In genomic region chr20:5688431-5688972, GRCh38 we compare ENCODE assay signal across 16 cellular contexts.
DNase-seq lines count a peak whose midpoint lies in the region; ATAC-seq and TF ChIP-seq lines count a peak whose summit lies in the region.
"Had no signal": no experiment of that assay in that cellular context is flagged by ENCODE, and none has a peak within 500 bp of the region (broad histone marks: within the 10 kb centered on the region; RNA-seq: fewer than 3 reads in every experiment).

No MANE protein-coding gene starts in this region.

- no peaks in the 10 kb centered on the region for H3K79me2 ChIP-seq in mammary epithelial cell (ENCODE audit: insufficient read depth, low read length)

- H2BK15ac ChIP-seq in mesenchymal stem cell (ENCODE audit: low read depth, poor library complexity, severe bottlenecking): peak overlapping the region; percentile 41

- peak overlapping the region; percentile 77 for H2AFZ ChIP-seq in mammary epithelial cell (ENCODE audit: low read depth, low read length)
- H2AFZ ChIP-seq in mesenchymal stem cell (ENCODE audit: low read depth, low read length): no peak overlapping the region

- CTCF ChIA-PET in mammary epithelial cell (lab: Charles Lee; ENCODE audit: low non-redundant PET): no interaction called here
- CTCF ChIA-PET in MCF 10A (lab: Yijun Ruan, JAX): interaction anchor here (0.9 to 1.7 kb wide), 2 partner anchors 12 to 120 kb away, joined by 5 to 6 read pairs; no protein-coding TSS in a partner anchor

- no peaks in the 10 kb centered on the region for H3K27me3 Mint-ChIP-seq in MCF 10A (ENCODE audit: insufficient read depth, unreplicated experiment)
- H3K27me3 Mint-ChIP-seq in progenitor cell of endocrine pancreas: no peaks in the 10 kb centered on the region
- H3K27me3 Mint-ChIP-seq: activated CD4-positive, alpha-beta memory T cell treated with anti-CD3 and anti-CD28 coated beads for 36 hours had no signal

- in situ Hi-C loops in mammary epithelial cell (cut with MboI; ENCODE audit: low sequenced_read_pairs in 2 of 2): no loop called here

- no peak overlapping the region for H3K27ac ChIP-seq in mammary epithelial cell (ENCODE audit: insufficient read depth, low read depth, low read length)
- no peak overlapping the region for H3K27ac ChIP-seq in mesenchymal stem cell (ENCODE audit: low read length, poor library complexity, severe bottlenecking)

- H3K27ac Mint-ChIP-seq in MCF 10A (ENCODE audit: low read depth, unreplicated experiment) (no peak overlapping the region), progenitor cell of endocrine pancreas (no peak overlapping the region)
- H3K27ac Mint-ChIP-seq: activated CD4-positive, alpha-beta memory T cell treated with anti-CD3 and anti-CD28 coated beads for 36 hours; activated T-helper 2 cell treated with anti-CD3 and anti-CD28 coated beads, Interferon-gamma antibody, Interleukin-2, Interleukin-4, amounts not matched to agents 10 μg/mL and 5 μg/mL and 100 μg/mL, durations not matched to agents 14 hours and 24 hours and 36 hours; nephron progenitor cell had no signal

- H3K36me3 ChIP-seq in mammary epithelial cell (ENCODE audit: insufficient read depth, low read length) (no peaks in the 10 kb centered on the region), mesenchymal stem cell (ENCODE audit: control insufficient read depth in 1 of 2, insufficient read depth in 2 of 2, low read depth in 1 of 2, low read length in 2 of 2) (no peaks in the 10 kb centered on the region)
- H3K36me3 ChIP-seq: gastrocnemius medialis had no signal

- no peak overlapping the region for H2AK5ac ChIP-seq in mesenchymal stem cell (ENCODE audit: low read length, severe bottlenecking)

- no peak overlapping the region for H2BK5ac ChIP-seq in mesenchymal stem cell (ENCODE audit: low read depth, low read length, poor library complexity, severe bottlenecking)

- no peaks in the 10 kb centered on the region for H4K20me1 ChIP-seq in mammary epithelial cell (ENCODE audit: insufficient read depth, low read length)

- H3K14ac ChIP-seq in mesenchymal stem cell (ENCODE audit: low read length in 2 of 2): no peak overlapping the region

- POLR2A ChIA-PET in MCF 10A (lab: Yijun Ruan, JAX): interaction anchor here (0.6 kb wide), 1 partner anchor 30 kb away, joined by 3 read pairs; no protein-coding TSS in a partner anchor

- H3K9me3 Mint-ChIP-seq in MCF 10A (ENCODE audit: unreplicated experiment): no peaks in the 10 kb centered on the region
- no peaks in the 10 kb centered on the region for H3K9me3 Mint-ChIP-seq in progenitor cell of endocrine pancreas (ENCODE audit: low read depth)
- H3K9me3 Mint-ChIP-seq: activated CD4-positive, alpha-beta memory T cell treated with anti-CD3 and anti-CD28 coated beads for 36 hours; activated T-helper 2 cell treated with anti-CD3 and anti-CD28 coated beads, Interferon-gamma antibody, Interleukin-2, Interleukin-4, amounts not matched to agents 10 μg/mL and 5 μg/mL and 100 μg/mL, durations not matched to agents 14 hours and 24 hours and 36 hours; nephron progenitor cell had no signal

- H3K4ac ChIP-seq in mesenchymal stem cell (ENCODE audit: low read depth in 1 of 2, low read length in 2 of 2): no peak overlapping the region

- H3K4me3 ChIP-seq in mammary epithelial cell (replicated peaks in 1 of 3; ENCODE audit: insufficient read depth in 1 of 3, low read depth in 2 of 3, low read length in 3 of 3): no peak overlapping the region
- H3K4me3 ChIP-seq in fibroblast of pulmonary artery (replicated peaks; ENCODE audit: low read depth, low read length): no peak overlapping the region
- no peak overlapping the region for H3K4me3 ChIP-seq in mesenchymal stem cell (ENCODE audit: insufficient read depth in 1 of 2, low read depth in 1 of 2, low read length in 2 of 2)
- H3K4me3 ChIP-seq: gastrocnemius medialis, GM12878 had no signal

- H2BK12ac ChIP-seq in mesenchymal stem cell (ENCODE audit: low read length in 2 of 2): peak overlapping the region in 1 of 2 experiments; percentile 30

- no peak overlapping the region for H2BK120ac ChIP-seq in mesenchymal stem cell (ENCODE audit: low read depth, low read length)

- H3K4me3 Mint-ChIP-seq in MCF 10A (ENCODE audit: unreplicated experiment) (no peak overlapping the region), progenitor cell of endocrine pancreas (ENCODE audit: low read depth) (no peak overlapping the region)
- H3K4me3 Mint-ChIP-seq: activated CD4-positive, alpha-beta memory T cell treated with anti-CD3 and anti-CD28 coated beads for 36 hours; nephron progenitor cell had no signal

- no peaks in the 10 kb centered on the region for H3K4me1 Mint-ChIP-seq in MCF 10A (ENCODE audit: insufficient read depth, unreplicated experiment)
- H3K4me1 Mint-ChIP-seq in progenitor cell of endocrine pancreas (ENCODE audit: low read depth): no peaks in the 10 kb centered on the region

- H4K91ac ChIP-seq in mesenchymal stem cell (ENCODE audit: low read length): no peak overlapping the region

- DNase-seq in mammary epithelial cell: no peak
- no peak for DNase-seq in MCF 10A (ENCODE audit: unreplicated experiment)
- DNase-seq in fibroblast of pulmonary artery (ENCODE audit: low read depth): peak; percentile 22
- no peak for DNase-seq in mesenchymal stem cell
- no peak for DNase-seq in progenitor cell of endocrine pancreas (ENCODE audit: low spot score, unreplicated experiment)
- DNase-seq in NCI-H187 (lab: John Stamatoyannopoulos, UW): no peak
- no peak for DNase-seq in ecto neural progenitor cell (ENCODE audit: low spot score)
- DNase-seq: activated CD4-positive, alpha-beta memory T cell treated with anti-CD3 and anti-CD28 coated beads for 36 hours; DND-41; effector CD4-positive, alpha-beta T cell; gastrocnemius medialis; nephron progenitor cell; T-helper 2 cell had no signal

- H3K4me1 ChIP-seq in mammary epithelial cell (ENCODE audit: insufficient read depth, low read length) (peaks cover 5% of the 10 kb centered on the region), mesenchymal stem cell (ENCODE audit: control insufficient read depth, insufficient read depth, low read depth, low read length) (no peaks in the 10 kb centered on the region)
- H3K4me1 ChIP-seq: gastrocnemius medialis had no signal

- H3K79me1 ChIP-seq in mesenchymal stem cell (replicated peaks; ENCODE audit: low read length, poor library complexity, severe bottlenecking): no peaks in the 10 kb centered on the region

- ATAC-seq in HG03095 (IDR thresholded peaks at IDR 0.05; ENCODE audit: unreplicated experiment): no peak
- ATAC-seq: GM12878 had no signal

- H3K23ac ChIP-seq in mesenchymal stem cell (ENCODE audit: low read length in 2 of 2): no peak overlapping the region

- BruUV-seq in mammary epithelial cell (replicated peaks; lab: Mats Ljungman, UMichigan): no TSS peak
- no TSS peak for BruUV-seq in MCF 10A (replicated peaks; lab: Mats Ljungman, UMichigan)

- no peak overlapping the region for H3K18ac ChIP-seq in mesenchymal stem cell (ENCODE audit: low read depth in 1 of 2, low read length in 2 of 2)

- H4K8ac ChIP-seq in mesenchymal stem cell (ENCODE audit: low read length): peak overlapping the region; percentile 31

- no peak for TF ChIP-seq CTCF in mammary epithelial cell (conservative IDR thresholded peaks at IDR 0.05 in 1 of 2, IDR thresholded peaks at IDR 0.05 in 1 of 2; ENCODE audit: extremely low read depth in 1 of 2, insufficient read depth in 1 of 2, low read depth in 1 of 2, low read length in 2 of 2)
- TF ChIP-seq CTCF in MCF 10A (IDR thresholded peaks at IDR 0.05; ENCODE audit: unreplicated experiment): no peak
- no peak for TF ChIP-seq CTCF in fibroblast of pulmonary artery (IDR thresholded peaks at IDR 0.05; ENCODE audit: low read length, missing control alignments)
- no peak for TF ChIP-seq CTCF in progenitor cell of endocrine pancreas (IDR thresholded peaks at IDR 0.05; ENCODE audit: unreplicated experiment)

- H3K36me3 Mint-ChIP-seq in MCF 10A (ENCODE audit: insufficient read depth, unreplicated experiment) (no peaks in the 10 kb centered on the region), progenitor cell of endocrine pancreas (ENCODE audit: insufficient read depth) (no peaks in the 10 kb centered on the region)
- H3K36me3 Mint-ChIP-seq: activated CD4-positive, alpha-beta memory T cell treated with anti-CD3 and anti-CD28 coated beads for 36 hours had no signal

- 31% methylated on average over 4 of the region's 12 CpGs for WGBS in mammary epithelial cell (ENCODE audit: low coverage, missing lambda C conversion rate)
- WGBS in mesenchymal stem cell: 84% methylated on average over 12 of the region's 12 CpGs

- H3K4me2 ChIP-seq in mammary epithelial cell (ENCODE audit: insufficient read depth, low read depth, low read length): no peak overlapping the region
- no peak overlapping the region for H3K4me2 ChIP-seq in mesenchymal stem cell (ENCODE audit: low read length, poor library complexity, severe bottlenecking)

- H3K9ac ChIP-seq in mammary epithelial cell (ENCODE audit: insufficient read depth, low read length) (no peak overlapping the region), mesenchymal stem cell (ENCODE audit: low read length) (no peak overlapping the region)

- dilution Hi-C loops in mammary epithelial cell (cut with HindIII; ENCODE audit: low sequenced_read_pairs): no loop called here

- intact Hi-C loops in mammary epithelial cell (cut with micrococcal nuclease) (no loop called here), MCF 10A (cut with micrococcal nuclease) (no loop called here)

- H3K9me3 ChIP-seq in mammary epithelial cell (replicated peaks; ENCODE audit: insufficient read depth, low read length) (no peaks in the 10 kb centered on the region), mesenchymal stem cell (ENCODE audit: control insufficient read depth, low read length) (no peaks in the 10 kb centered on the region)
- H3K9me3 ChIP-seq: gastrocnemius medialis had no signal

- H3K27me3 ChIP-seq in mammary epithelial cell (ENCODE audit: insufficient read depth, low read length): no peaks in the 10 kb centered on the region
- no peaks in the 10 kb centered on the region for H3K27me3 ChIP-seq in mesenchymal stem cell (ENCODE audit: control insufficient read depth in 1 of 2, insufficient read depth in 1 of 2, low read length in 2 of 2)
- H3K27me3 ChIP-seq: gastrocnemius medialis had no signal
